ENCODE assay signal across 25 cellular contexts in the genomic region with DNA sequence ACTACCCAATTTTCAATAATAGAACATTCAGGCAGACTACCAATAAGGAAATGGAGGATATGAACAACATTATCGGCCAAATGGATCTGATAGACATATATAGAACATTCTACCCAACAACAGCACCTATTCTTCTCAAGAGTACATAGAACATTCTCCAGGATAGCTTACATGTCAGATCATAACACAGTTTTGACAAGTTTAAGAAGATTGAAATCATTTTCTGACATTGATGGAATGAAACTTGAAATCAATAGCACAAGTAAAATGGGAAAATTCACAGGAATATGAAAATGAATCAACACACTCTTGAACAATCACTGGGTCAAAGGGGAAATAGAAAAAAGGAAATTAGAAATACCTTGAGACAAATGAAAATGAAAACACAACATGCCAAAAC.
DNase-seq lines count a peak whose midpoint lies in the region; ATAC-seq, FAIRE-seq and TF ChIP-seq lines count a peak whose summit lies in the region.
"Had no signal": no experiment of that assay in that cellular context is flagged by ENCODE, and none has a peak within 500 bp of the region (broad histone marks: within the 10 kb centered on the region; RNA-seq: fewer than 3 reads in every experiment).

No MANE protein-coding gene starts in this region.

- POLR2A ChIA-PET in A549 (lab: Yijun Ruan, JAX) (no interaction called here), endothelial cell of umbilical vein (lab: Charles Lee) (no interaction called here)

- H4K8ac ChIP-seq in mesenchymal stem cell (ENCODE audit: low read length), result no peak overlapping the region

- H3K18ac ChIP-seq in mesenchymal stem cell (ENCODE audit: low read depth in 1 of 2, low read length in 2 of 2), result no peak overlapping the region

- WGBS in A549 (ENCODE audit: missing lambda C conversion rate), result 52% methylated on average over 1 of the region's 1 CpG
- no CpG with 5 or more reads among the region's 1 CpG for WGBS in mesenchymal stem cell

- no peak for TF ChIP-seq RAD21 in A549 (conservative IDR thresholded peaks at IDR 0.05 in 1 of 2, IDR thresholded peaks at IDR 0.05 in 1 of 2)
- no peak for TF ChIP-seq RAD21 in neural cell (conservative IDR thresholded peaks at IDR 0.05)

- H3K79me2 ChIP-seq in endothelial cell of umbilical vein (ENCODE audit: control insufficient read depth, insufficient read depth, low read length) (no peaks in the 10 kb centered on the region), neural cell (replicated peaks; ENCODE audit: insufficient read depth, low read length) (no peaks in the 10 kb centered on the region)

- H3K9me2 ChIP-seq in neural cell (ENCODE audit: insufficient read depth, low read length), result no peaks in the 10 kb centered on the region

- H3K9ac ChIP-seq in endothelial cell of umbilical vein (replicated peaks; ENCODE audit: extremely low read depth, insufficient read depth, low read length) (no peak overlapping the region), neural cell (ENCODE audit: low read length) (no peak overlapping the region), mesenchymal stem cell (ENCODE audit: low read length) (no peak overlapping the region)
- H3K9ac ChIP-seq: BLaER1 had no signal

- no peak overlapping the region for H4K91ac ChIP-seq in mesenchymal stem cell (ENCODE audit: low read length)

- H3K4me2 ChIP-seq in A549, result no peak overlapping the region
- peak overlapping the region; percentile 29 for H3K4me2 ChIP-seq in endothelial cell of umbilical vein (ENCODE audit: insufficient read depth, low read length)
- no peak overlapping the region for H3K4me2 ChIP-seq in neural cell (ENCODE audit: low read length)
- H3K4me2 ChIP-seq in mesenchymal stem cell (ENCODE audit: low read length, poor library complexity, severe bottlenecking), result no peak overlapping the region
- H3K4me2 ChIP-seq: BLaER1 had no signal

- H3F3A ChIP-seq in neural cell (ENCODE audit: insufficient read depth, low read length, poor library complexity, severe bottlenecking), result no peaks in the 10 kb centered on the region

- TF ChIP-seq POLR2A in A549 (IDR thresholded peaks at IDR 0.05; ENCODE audit: low read length) (no peak), endothelial cell of umbilical vein (IDR thresholded peaks at IDR 0.05; ENCODE audit: low read depth, low read length) (no peak)

- no peak overlapping the region for H2BK120ac ChIP-seq in mesenchymal stem cell (ENCODE audit: low read depth, low read length)

- no peak overlapping the region for H2AFZ ChIP-seq in endothelial cell of umbilical vein (ENCODE audit: low read depth, low read length)
- no peak overlapping the region for H2AFZ ChIP-seq in neural cell (ENCODE audit: low read depth, low read length)
- H2AFZ ChIP-seq in mesenchymal stem cell (ENCODE audit: low read depth, low read length), result no peak overlapping the region

- no peak overlapping the region for H2BK15ac ChIP-seq in mesenchymal stem cell (ENCODE audit: low read depth, poor library complexity, severe bottlenecking)

- H2BK12ac ChIP-seq in mesenchymal stem cell (ENCODE audit: low read length in 2 of 2), result no peak overlapping the region

- no peak for DNase-seq in A549 (ENCODE audit: low read depth in 1 of 2, low spot score in 1 of 2)
- DNase-seq in endothelial cell of umbilical vein (ENCODE audit: low read depth, low spot score), result peak; percentile 48
- no peak for DNase-seq in mesenchymal stem cell
- no peak for DNase-seq in GM20000 (ENCODE audit: low spot score)
- no peak for DNase-seq in germinal center (ENCODE audit: low spot score)
- DNase-seq: ACHN; BE2C; C1 segment of cervical spinal cord; CD4-positive, alpha-beta memory T cell; CD4-positive, CD25-positive, alpha-beta regulatory T cell; CD8-positive, alpha-beta memory T cell; COR-L47; DMS 273 treated with DMSO at 0.1 percent for 48 hours; DMS153; DMS53; DMS79; DND-41; EL; GDM1 had no signal

- H3K27me3 ChIP-seq in endothelial cell of umbilical vein (ENCODE audit: control insufficient read depth in 2 of 2, insufficient read depth in 2 of 2, low read length in 2 of 2) (no peaks in the 10 kb centered on the region), neural cell (ENCODE audit: insufficient read depth, low read depth, low read length) (no peaks in the 10 kb centered on the region), mesenchymal stem cell (ENCODE audit: control insufficient read depth in 1 of 2, insufficient read depth in 1 of 2, low read length in 2 of 2) (peaks cover 0 to 3% of the 10 kb centered on the region in 2 experiments)
- H3K27me3 ChIP-seq: BE2C, BLaER1 had no signal

- H2AK5ac ChIP-seq in mesenchymal stem cell (ENCODE audit: low read length, severe bottlenecking), result no peak overlapping the region

- peak; percentile 18 for FAIRE-seq in A549 (lab: Jason Lieb, UNC)
- FAIRE-seq in colon (lab: Jason Lieb, UNC), result peak; percentile 70
- no peak for FAIRE-seq in endothelial cell of umbilical vein (lab: Jason Lieb, UNC)
- FAIRE-seq: GM12878 had no signal

- H3K9me3 ChIP-seq in A549, result no peaks in the 10 kb centered on the region
- no peaks in the 10 kb centered on the region for H3K9me3 ChIP-seq in endothelial cell of umbilical vein (replicated peaks; ENCODE audit: control insufficient read depth, insufficient read depth, low read length)
- no peaks in the 10 kb centered on the region for H3K9me3 ChIP-seq in neural cell (ENCODE audit: low read length)
- H3K9me3 ChIP-seq in mesenchymal stem cell (ENCODE audit: control insufficient read depth, low read length), result no peaks in the 10 kb centered on the region
- H3K9me3 ChIP-seq: BE2C, BLaER1 had no signal

- H3K4me1 ChIP-seq in A549, result no peaks in the 10 kb centered on the region
- H3K4me1 ChIP-seq in endothelial cell of umbilical vein (ENCODE audit: control insufficient read depth, extremely low read depth, insufficient read depth, low read length), result peaks cover 6% of the 10 kb centered on the region
- peaks cover 2% of the 10 kb centered on the region for H3K4me1 ChIP-seq in mesenchymal stem cell (ENCODE audit: control insufficient read depth, insufficient read depth, low read depth, low read length)
- H3K4me1 ChIP-seq: BE2C, BLaER1 had no signal

- dilution Hi-C loops in endothelial cell of umbilical vein (cut with MboI; ENCODE audit: extremely low pct_ligation_motif_present, low sequenced_read_pairs), result no loop called here

- H3K36me3 ChIP-seq in endothelial cell of umbilical vein (ENCODE audit: control insufficient read depth in 2 of 2, extremely low read depth in 1 of 2, insufficient read depth in 2 of 2, low read length in 2 of 2) (no peaks in the 10 kb centered on the region), neural cell (ENCODE audit: insufficient read depth, low read length) (no peaks in the 10 kb centered on the region), mesenchymal stem cell (ENCODE audit: control insufficient read depth in 1 of 2, insufficient read depth in 2 of 2, low read depth in 1 of 2, low read length in 2 of 2) (no peaks in the 10 kb centered on the region)
- H3K36me3 ChIP-seq: BE2C, BLaER1 had no signal

- no peak overlapping the region for H3K14ac ChIP-seq in mesenchymal stem cell (ENCODE audit: low read length in 2 of 2)

- no peaks in the 10 kb centered on the region for H3K9me1 ChIP-seq in endothelial cell of umbilical vein (replicated peaks; ENCODE audit: control insufficient read depth, extremely low read depth, insufficient read depth, low read length)

- no peak overlapping the region for H2BK5ac ChIP-seq in mesenchymal stem cell (ENCODE audit: low read depth, low read length, poor library complexity, severe bottlenecking)

- H3K4me3 ChIP-seq in A549, result no peak overlapping the region
- no peak overlapping the region for H3K4me3 ChIP-seq in endothelial cell of umbilical vein (replicated peaks in 1 of 3; ENCODE audit: insufficient read depth in 1 of 3, low read depth in 1 of 3, low read length in 3 of 3)
- no peak overlapping the region for H3K4me3 ChIP-seq in neural cell (ENCODE audit: low read length)
- no peak overlapping the region for H3K4me3 ChIP-seq in mesenchymal stem cell (ENCODE audit: insufficient read depth in 1 of 2, low read depth in 1 of 2, low read length in 2 of 2)
- H3K4me3 ChIP-seq: BLaER1, GM12878 had no signal

- no peaks in the 10 kb centered on the region for H3K79me1 ChIP-seq in mesenchymal stem cell (replicated peaks; ENCODE audit: low read length, poor library complexity, severe bottlenecking)

- H4K20me1 ChIP-seq in endothelial cell of umbilical vein (replicated peaks; ENCODE audit: control insufficient read depth, extremely low read depth, insufficient read depth, low read length) (no peaks in the 10 kb centered on the region), neural cell (ENCODE audit: insufficient read depth) (no peaks in the 10 kb centered on the region)
- H4K20me1 ChIP-seq: BLaER1 had no signal

- H3K4ac ChIP-seq in mesenchymal stem cell (ENCODE audit: low read depth in 1 of 2, low read length in 2 of 2), result no peak overlapping the region

- ATAC-seq in A549 (no peak), GM19035 (IDR thresholded peaks at IDR 0.05; ENCODE audit: unreplicated experiment) (no peak)
- ATAC-seq: GM12878 had no signal

- intact Hi-C loops in endothelial cell of umbilical vein (cut with micrococcal nuclease), result no loop called here

- no peak overlapping the region for H3K27ac ChIP-seq in A549
- H3K27ac ChIP-seq in endothelial cell of umbilical vein (ENCODE audit: insufficient read depth, low read depth, low read length), result no peak overlapping the region
- H3K27ac ChIP-seq in neural cell (ENCODE audit: low read length), result no peak overlapping the region
- H3K27ac ChIP-seq in mesenchymal stem cell (ENCODE audit: low read length, poor library complexity, severe bottlenecking), result no peak overlapping the region
- H3K27ac ChIP-seq: 22Rv1, BLaER1 had no signal

- TF ChIP-seq EP300 in A549 (IDR thresholded peaks at IDR 0.05) (no peak), neural cell (conservative IDR thresholded peaks at IDR 0.05; ENCODE audit: poor library complexity, severe bottlenecking) (peak; percentile 90)

- CTCF ChIA-PET in A549 (lab: Yijun Ruan, JAX), result no interaction called here
- CTCF ChIA-PET in endothelial cell of umbilical vein (lab: Charles Lee), result no interaction called here

- no TSS peak for BruUV-seq in endothelial cell of umbilical vein (replicated peaks; lab: Mats Ljungman, UMichigan)

- no peak overlapping the region for H3K23ac ChIP-seq in mesenchymal stem cell (ENCODE audit: low read length in 2 of 2)

- no peak for TF ChIP-seq CTCF in A549 (IDR thresholded peaks at IDR 0.05)
- no peak for TF ChIP-seq CTCF in endothelial cell of umbilical vein (IDR thresholded peaks at IDR 0.05; ENCODE audit: extremely low read depth in 1 of 2, insufficient read depth in 1 of 2, low read depth in 1 of 2, low read length in 2 of 2)
- no peak for TF ChIP-seq CTCF in neural cell (IDR thresholded peaks at IDR 0.05; ENCODE audit: poor library complexity, severe bottlenecking)
- TF ChIP-seq CTCF in GM20000 (IDR thresholded peaks at IDR 0.05; ENCODE audit: extremely low read depth, missing control alignments), result no peak

TF ChIP-seq in endothelial cell of umbilical vein, 7 proteins besides CTCF, POLR2A, EP300 and RAD21 (continues in another document):
- TF ChIP-seq MYC (IDR thresholded peaks at IDR 0.05; ENCODE audit: low read depth, low read length), result no peak
- no peak for TF ChIP-seq EZH2 (IDR thresholded peaks at IDR 0.05; ENCODE audit: borderline replicate concordance, low read depth, low read length, severe bottlenecking)

TF ChIP-seq in neural cell, 6 proteins besides CTCF, POLR2A, EP300 and RAD21:
- TF ChIP-seq POLR2AphosphoS5 (IDR thresholded peaks at IDR 0.05) (peak; percentile 43), EZH2 (IDR thresholded peaks at IDR 0.05; ENCODE audit: borderline replicate concordance, insufficient read depth, low read length, poor library complexity, severe bottlenecking) (no peak)
